ENCODE assay signal across 8 cellular contexts in the genomic region with DNA sequence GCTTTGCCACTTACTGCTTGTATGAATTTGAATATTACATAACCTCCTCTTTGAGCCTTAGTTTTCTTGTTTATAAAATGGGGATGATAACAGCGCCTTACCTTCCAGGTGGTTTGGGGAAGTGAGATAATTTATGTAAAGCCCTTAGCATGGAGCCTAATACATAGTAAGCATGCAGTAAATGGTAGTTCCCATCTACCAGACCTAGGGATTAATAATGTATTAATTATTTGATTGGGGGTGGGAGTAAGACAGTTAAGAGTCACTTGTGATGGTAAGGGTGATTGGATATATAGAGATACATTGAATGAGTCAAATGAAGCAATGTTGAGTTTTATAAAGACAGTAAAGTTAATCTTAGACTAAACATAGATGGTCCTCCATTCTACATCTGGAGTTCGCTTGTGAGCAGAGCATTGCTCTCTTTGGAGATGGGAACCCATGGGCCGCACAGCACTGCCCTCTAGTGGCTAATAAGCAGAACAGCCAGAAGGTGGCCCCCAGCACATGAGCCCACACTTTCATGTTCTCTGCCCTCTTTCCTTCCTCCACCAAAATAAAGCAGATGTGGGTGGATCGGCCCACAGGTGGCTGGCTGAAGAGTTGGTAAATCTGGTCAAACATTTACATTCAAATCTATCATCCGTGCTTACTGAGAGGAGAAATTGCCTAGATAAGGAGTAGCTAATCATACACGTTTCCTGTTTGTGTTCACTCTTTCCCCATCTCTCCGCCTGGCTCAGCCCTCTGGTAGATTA. TPM values are rescaled to one million over a fixed set of nuclear protein-coding genes. Genes with fewer than 3 reads are reported as not detected.
DNase-seq lines count a peak whose midpoint lies in the region; TF ChIP-seq lines count a peak whose summit lies in the region.

No MANE protein-coding gene starts in this region.

- no peak overlapping the region for H3K27ac ChIP-seq in BLaER1
- H3K27ac ChIP-seq in OCI-LY3 (ENCODE audit: low read length) = no peak overlapping the region
- H3K27ac ChIP-seq in esophagus squamous epithelium = no peak overlapping the region

- no peak overlapping the region for H3K27ac Mint-ChIP-seq in nephron progenitor cell

- H3K4me3 ChIP-seq in BLaER1 (no peak overlapping the region), OCI-LY3 (ENCODE audit: low read length) (no peak overlapping the region), esophagus squamous epithelium (no peak overlapping the region)

- TF ChIP-seq POLR2A in esophagus squamous epithelium (IDR thresholded peaks at IDR 0.05) = no peak

- H3K9me3 ChIP-seq in BLaER1 (no peaks in the 10 kb centered on the region), OCI-LY3 (ENCODE audit: insufficient read depth, low read length) (no peaks in the 10 kb centered on the region), esophagus squamous epithelium (no peaks in the 10 kb centered on the region)

- no peaks in the 10 kb centered on the region for H3K27me3 Mint-ChIP-seq in nephron progenitor cell (ENCODE audit: low read depth, poor library complexity)

- no peaks in the 10 kb centered on the region for H3K79me2 ChIP-seq in OCI-LY3 (ENCODE audit: low read length)

- H3K4me3 Mint-ChIP-seq in nephron progenitor cell = no peak overlapping the region

- H3K36me3 ChIP-seq in BLaER1 (peaks cover 77% of the 10 kb centered on the region), OCI-LY3 (replicated peaks; ENCODE audit: low read depth, low read length) (peaks cover 6% of the 10 kb centered on the region), esophagus squamous epithelium (peaks cover 38 to 98% (median 50%) of the 10 kb centered on the region in 3 donors)

- DNase-seq in GM19240 (ENCODE audit: insufficient read length, low spot score) = peak; percentile 63
- peak; percentile 88 for DNase-seq in HT-29 (ENCODE audit: low spot score)
- peak; percentile 60 for DNase-seq in activated T-cell treated with anti-CD3 and anti-CD28 coated beads for 1 hour (ENCODE audit: low read depth)
- no peak for DNase-seq in esophagus squamous epithelium (lab: John Stamatoyannopoulos, UW)
- peak; percentile 66 for DNase-seq in nephron progenitor cell
- DNase-seq in superior temporal gyrus (ENCODE audit: extremely low spot score) = peak; percentile 88

- intact Hi-C loops in esophagus squamous epithelium (cut with DNase I) = loop anchor here (2.0 to 10.0 kb wide), 2 partner anchors 55 to 85 kb away; no protein-coding TSS in a partner anchor

- H2AFZ ChIP-seq in OCI-LY3 (ENCODE audit: low read depth, low read length) = no peak overlapping the region

- 34 to 45% methylated on average over 7 of the region's 7 CpGs for WGBS in esophagus squamous epithelium, 2 donors

- H3K36me3 Mint-ChIP-seq in nephron progenitor cell (ENCODE audit: low read depth) = peaks cover 78% of the 10 kb centered on the region

- TF ChIP-seq CTCF in OCI-LY3 (IDR thresholded peaks at IDR 0.05; ENCODE audit: low read depth, low read length) (peak; percentile 90), esophagus squamous epithelium (IDR thresholded peaks at IDR 0.05) (peak; percentile 88 to 97 (median 96)), nephron progenitor cell (IDR thresholded peaks at IDR 0.05) (peak; percentile 97)

- no peaks in the 10 kb centered on the region for H3K9me3 Mint-ChIP-seq in nephron progenitor cell

- H4K20me1 ChIP-seq in BLaER1 (peaks cover 17% of the 10 kb centered on the region), OCI-LY3 (ENCODE audit: insufficient read depth, low read length) (peaks cover 33% of the 10 kb centered on the region)

- H3K4me2 ChIP-seq in BLaER1 (peak overlapping the region; percentile 52), OCI-LY3 (ENCODE audit: low read length) (no peak overlapping the region)

- H3K9ac ChIP-seq in BLaER1 (no peak overlapping the region; the same call in 1 of the 2 replicates), OCI-LY3 (ENCODE audit: low read length) (no peak overlapping the region)

- peaks cover 26% of the 10 kb centered on the region for H3K4me1 ChIP-seq in BLaER1
- H3K4me1 ChIP-seq in OCI-LY3 (ENCODE audit: low read length) = peaks cover 13% of the 10 kb centered on the region
- peaks cover 0 to 16% (median 0%) of the 10 kb centered on the region in 3 donors for H3K4me1 ChIP-seq in esophagus squamous epithelium

- H3K27me3 ChIP-seq in BLaER1 = no peaks in the 10 kb centered on the region
- peaks cover 16% of the 10 kb centered on the region for H3K27me3 ChIP-seq in OCI-LY3 (ENCODE audit: low read depth, low read length)
- H3K27me3 ChIP-seq in esophagus squamous epithelium = no peaks in the 10 kb centered on the region

- peaks cover 6% of the 10 kb centered on the region for H3K4me1 Mint-ChIP-seq in nephron progenitor cell

RNA-seq across cellular contexts. Expression of a gene that starts 26.5 kb away (rescaled TPM):
- 0.05 TPM in 1 of 2 replicates, not detected in the other for total RNA-seq in HT-29 (2014; rRNA removed; shearing (Covaris generic))
- 10 to 100 TPM in 1 of 4 donors, 1 to 10 TPM in 3; 1.7 to 10.7 (median 3.6) TPM for total RNA-seq in esophagus squamous epithelium

RNA-seq across cellular contexts. Expression of a gene that starts 28.7 kb away (rescaled TPM):
- total RNA-seq in HT-29 (2014; rRNA removed; shearing (Covaris generic)) = 10.6 and 14.2 TPM in 2 replicates
- total RNA-seq in esophagus squamous epithelium = 10 to 100 TPM; 11.4 to 31.7 (median 16.8) TPM
